Comparison of ENCODE assay signal across 25 cellular contexts in genomic region chr12:59811991-59812390, GRCh38.
"Had no signal": no experiment of that assay in that cellular context is flagged by ENCODE, and none has a peak within 500 bp of the region (broad histone marks: within the 10 kb centered on the region; RNA-seq: fewer than 3 reads in every experiment).

No MANE protein-coding gene starts in this region.

- H3K9ac ChIP-seq: parathyroid adenoma had no signal

- H3K27ac Mint-ChIP-seq: naive thymus-derived CD8-positive, alpha-beta T cell; nephron progenitor cell; progenitor cell of endocrine pancreas; stimulated activated naive CD8-positive, alpha-beta T cell treated with anti-CD3 and anti-CD28 coated beads, Interleukin-15, amount 100 ng/mL, for 72 hours had no signal

- H3K4me3 Mint-ChIP-seq: naive thymus-derived CD8-positive, alpha-beta T cell; nephron progenitor cell; stimulated activated naive CD8-positive, alpha-beta T cell treated with anti-CD3 and anti-CD28 coated beads, Interleukin-15, amount 100 ng/mL, for 72 hours had no signal

- H3K79me2 ChIP-seq: parathyroid adenoma had no signal

- H3K4me2 ChIP-seq: smooth muscle cell had no signal

- H3K9me3 ChIP-seq: esophagus squamous epithelium, neutrophil, right atrium auricular region, suprapubic skin, vagina had no signal

- H3K27ac ChIP-seq: coronary artery, esophagus squamous epithelium, heart right ventricle, neutrophil, parathyroid adenoma, right atrium auricular region, suprapubic skin, vagina had no signal

- H3K4me3 ChIP-seq: coronary artery, esophagus squamous epithelium, heart right ventricle, right atrium auricular region, smooth muscle cell, suprapubic skin, vagina had no signal

- H3K27me3 Mint-ChIP-seq: progenitor cell of endocrine pancreas; stimulated activated naive CD8-positive, alpha-beta T cell treated with anti-CD3 and anti-CD28 coated beads, Interleukin-15, amount 100 ng/mL, for 72 hours had no signal

- H2AFZ ChIP-seq: parathyroid adenoma had no signal

- H3K9me3 Mint-ChIP-seq: nephron progenitor cell had no signal

- H3K4me1 ChIP-seq: esophagus squamous epithelium, heart right ventricle, parathyroid adenoma, right atrium auricular region, suprapubic skin, vagina had no signal

- H3K36me3 ChIP-seq: esophagus squamous epithelium, heart right ventricle, neutrophil, right atrium auricular region, suprapubic skin, vagina had no signal

- DNase-seq: dermis blood vessel endothelial cell; effector memory CD4-positive, alpha-beta T cell; erythroblast; esophagus squamous epithelium; foreskin melanocyte; glutamatergic neuron; heart right ventricle; hippocampal formation; naive thymus-derived CD8-positive, alpha-beta T cell; nephron progenitor cell; stimulated activated CD4-positive, alpha-beta T cell treated with anti-CD3 and anti-CD28 coated beads, Interleukin-12 subunit alpha, Interleukin-12 subunit beta, amount 100 ng/mL, for 4 hours; stimulated activated CD4-positive, alpha-beta T cell treated with anti-CD3 and anti-CD28 coated beads, Interleukin-1b, Interleukin-23, amount 100 ng/mL, for 48 hours; stimulated activated CD4-positive, alpha-beta T cell treated with anti-CD3 and anti-CD28 coated beads, Interleukin-4, amount 100 ng/mL, for 1 hour; stimulated activated CD8-positive, alpha-beta memory T cell treated with anti-CD3 and anti-CD28 coated beads, Interleukin-4, amount 100 ng/mL, for 48 hours; stimulated activated naive CD4-positive, alpha-beta T cell; stimulated activated naive CD8-positive, alpha-beta T cell treated with anti-CD3 and anti-CD28 coated beads, Interleukin-15, amount 100 ng/mL, for 72 hours; trophoblast cell had no signal

- H3K27me3 ChIP-seq: esophagus squamous epithelium, heart right ventricle, neutrophil, right atrium auricular region, suprapubic skin, vagina had no signal

- H3K4me1 Mint-ChIP-seq: nephron progenitor cell; stimulated activated naive CD8-positive, alpha-beta T cell treated with anti-CD3 and anti-CD28 coated beads, Interleukin-15, amount 100 ng/mL, for 72 hours had no signal
